ENCODE assay signal across 8 cellular contexts in the genomic region with DNA sequence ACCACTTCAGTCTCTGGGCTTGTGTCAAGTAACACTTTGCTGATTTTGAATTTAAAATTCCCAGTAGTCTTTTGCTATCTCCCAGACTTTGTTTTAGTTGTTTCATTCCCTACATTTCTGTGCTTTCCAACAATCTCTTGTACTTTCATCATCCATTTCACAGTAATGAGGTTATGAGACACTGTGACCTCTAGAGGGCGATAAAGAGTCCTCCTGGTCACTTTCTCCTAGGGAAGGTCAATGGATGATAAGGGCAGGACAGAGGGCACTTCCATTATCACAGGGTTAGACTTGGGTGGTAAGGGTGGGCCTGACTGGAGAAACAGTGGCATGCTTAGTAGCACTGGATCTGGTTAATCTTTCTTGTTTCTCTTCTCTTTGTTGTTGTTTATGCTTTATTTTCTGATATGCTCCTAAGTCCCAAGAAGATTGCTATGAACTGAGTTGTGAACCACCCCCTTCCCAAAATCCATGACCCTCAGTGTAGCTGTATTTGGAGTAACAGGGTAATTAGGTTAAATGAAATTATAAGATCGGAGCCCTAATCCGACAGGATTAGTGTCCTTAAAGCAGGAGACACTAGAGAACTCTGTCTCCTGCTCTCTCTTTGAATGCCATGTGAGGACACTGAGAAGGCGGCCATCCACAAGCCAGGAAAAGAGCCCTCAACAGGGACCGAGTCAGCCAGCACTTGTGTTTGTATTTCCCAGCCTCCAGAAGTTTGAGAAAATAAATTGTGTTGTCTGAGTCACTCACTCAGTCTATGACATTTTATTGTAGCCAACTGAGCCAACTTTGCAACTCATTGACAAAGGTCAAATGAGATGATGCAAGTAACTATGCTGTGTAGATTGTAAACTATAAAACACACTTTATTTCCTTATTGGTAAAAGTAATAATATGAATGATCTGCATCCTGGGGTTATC.
DNase-seq lines count a peak whose midpoint lies in the region; ATAC-seq and TF ChIP-seq lines count a peak whose summit lies in the region.

No MANE protein-coding gene starts in this region.

- in situ Hi-C loops in GM13977 (cut with MboI; ENCODE audit: low pct_unique_long_range_greater_than_20kb, low sequenced_read_pairs, unreplicated experiment): no loop called here

- DNase-seq in AG09319 (ENCODE audit: extremely low read depth, low read depth): no peak
- DNase-seq in GM13977 (ENCODE audit: low spot score): peak; percentile 34
- DNase-seq in OCI-M1 (lab: John Stamatoyannopoulos, UW): peak; percentile 82
- peak; percentile 18 for DNase-seq in fibroblast of the conjunctiva (ENCODE audit: low read depth)
- DNase-seq in retina: peak; percentile 35
- no peak for DNase-seq in activated T-cell treated with anti-CD3 and anti-CD28 coated beads for 4 hours

- ATAC-seq in HG03095 (IDR thresholded peaks at IDR 0.05; ENCODE audit: unreplicated experiment) (peak; percentile 64), HG03469 (IDR thresholded peaks at IDR 0.05; ENCODE audit: unreplicated experiment) (no peak)

- TF ChIP-seq CTCF in AG09319 (IDR thresholded peaks at IDR 0.05; ENCODE audit: low read depth, low read length): peak; percentile 19
- TF ChIP-seq CTCF in GM13977 (IDR thresholded peaks at IDR 0.05; ENCODE audit: extremely low read depth, insufficient read depth, missing control alignments): peak; percentile 78

Comparison
In these comparisons a context has a peak if more than half of its experiments do, and no peak if none do; other contexts are left out.
1. DNase-seq: peak in GM13977 (single experiment), OCI-M1 (single experiment), fibroblast of the conjunctiva (single experiment) and retina (single experiment); none in AG09319 (single experiment) and activated T-cell treated with anti-CD3 and anti-CD28 coated beads for 4 hours (single experiment).